Comparison of ENCODE assay signal across 8 cellular contexts in genomic region chr6:4021133-4021861, GRCh38. TPM values are rescaled to one million over a fixed set of nuclear protein-coding genes. Genes with fewer than 3 reads are reported as not detected.
DNase-seq lines count a peak whose midpoint lies in the region; ATAC-seq and TF ChIP-seq lines count a peak whose summit lies in the region.

No MANE protein-coding gene starts in this region.

- peak; percentile 52 for TF ChIP-seq CTCF in CD4-positive, alpha-beta T cell (IDR thresholded peaks at IDR 0.05)
- TF ChIP-seq CTCF in right lobe of liver (IDR thresholded peaks at IDR 0.05) = peak; percentile 21 to 49 (median 41)

- intact Hi-C loops in CD4-positive, alpha-beta T cell (cut with DNase I, micrococcal nuclease) = loop anchor here (1.0 to 10.0 kb wide), 12 partner anchors 9 to 1254 kb away; partner anchors contain the start of genes ECI2 (in 2 of the 2), BPHL (in 1 of the 2), CDYL (in 1 of the 2) and RIPK1 (in 1 of the 2)
- intact Hi-C loops in right lobe of liver (cut with DNase I) = no loop called here

- H3K4me3 ChIP-seq in duodenal mucosa (ENCODE audit: low read depth in 1 of 2, low read length in 2 of 2) = peak overlapping the region; percentile 79 to 96
- peak overlapping the region; percentile 81 to 85 (median 84) for H3K4me3 ChIP-seq in right lobe of liver

- 0% methylated on average over 48 of the region's 65 CpGs for WGBS in right lobe of liver (ENCODE audit: insufficient coverage, low coverage, low lambda C conversion rate, missing lambda C conversion rate)

- H3K9me3 ChIP-seq in CD4-positive, alpha-beta T cell (ENCODE audit: control insufficient read depth, low read length) = no peaks in the 10 kb centered on the region
- H3K9me3 ChIP-seq in duodenal mucosa (ENCODE audit: control insufficient read depth in 1 of 2, low read length in 2 of 2) (no peaks in the 10 kb centered on the region), right lobe of liver (no peaks in the 10 kb centered on the region)

- peak overlapping the region; percentile 93 for H3K4me3 Mint-ChIP-seq in CD4-positive, alpha-beta T cell
- peak overlapping the region; percentile 94 for H3K4me3 Mint-ChIP-seq in activated CD4-positive, alpha-beta memory T cell treated with anti-CD3 and anti-CD28 coated beads, Interleukin-2, amount 10 ng/mL, durations not matched to agents 7 days and 5 days

- H3K36me3 Mint-ChIP-seq in CD4-positive, alpha-beta T cell (ENCODE audit: low read depth) = peaks cover 54% of the 10 kb centered on the region
- H3K36me3 Mint-ChIP-seq in activated CD4-positive, alpha-beta memory T cell treated with anti-CD3 and anti-CD28 coated beads, Interleukin-2, amount 10 ng/mL, durations not matched to agents 7 days and 5 days (ENCODE audit: low read depth) = peaks cover 40% of the 10 kb centered on the region

- H3K9me3 Mint-ChIP-seq in CD4-positive, alpha-beta T cell = no peaks in the 10 kb centered on the region
- H3K9me3 Mint-ChIP-seq in activated CD4-positive, alpha-beta memory T cell treated with anti-CD3 and anti-CD28 coated beads, Interleukin-2, amount 10 ng/mL, durations not matched to agents 7 days and 5 days = no peaks in the 10 kb centered on the region

- H3K9ac ChIP-seq in duodenal mucosa (ENCODE audit: low read depth in 1 of 2, low read length in 2 of 2) = peak overlapping the region; percentile 76 to 92

- peak; percentile 62 to 83 (median 78) for DNase-seq in CD4-positive, alpha-beta T cell
- DNase-seq in NCI-H774 (lab: John Stamatoyannopoulos, UW) (peak; percentile 95), right lobe of liver (peak; percentile 96 to 98 (median 98))
- DNase-seq in activated CD4-positive, alpha-beta memory T cell treated with anti-CD3 and anti-CD28 coated beads, Interleukin-2, amount 10 ng/mL, durations not matched to agents 7 days and 5 days = peak; percentile 90
- DNase-seq in stimulated activated CD4-positive, alpha-beta T cell treated with anti-CD3 and anti-CD28 coated beads, Interleukin-4, amount 100 ng/mL, for 24 hours = peak; percentile 91

- H3K36me3 ChIP-seq in duodenal mucosa (ENCODE audit: control insufficient read depth in 1 of 2, insufficient read depth in 2 of 2, low read length in 2 of 2) (no peaks in the 10 kb centered on the region), right lobe of liver (peaks cover 0 to 4% (median 0%) of the 10 kb centered on the region in 4 donors)

- POLR2A ChIA-PET in CD4-positive, alpha-beta T cell (lab: Charles Lee) = interaction anchor here (0.6 to 2.7 kb wide), 32 partner anchors 9 to 1255 kb away, joined by 3 to 46 read pairs (median 4); partner anchors contain the start of genes BPHL, CDYL, ECI2 and FAM50B
- POLR2A ChIA-PET in activated CD4-positive, alpha-beta memory T cell treated with anti-CD3 and anti-CD28 coated beads, Interleukin-2, amount 10 ng/mL, durations not matched to agents 7 days and 5 days (lab: Charles Lee) = interaction anchor here (0.6 to 4.9 kb wide), 25 partner anchors 8 to 1166 kb away, joined by 3 to 65 read pairs (median 5); partner anchors contain the start of genes ECI2 and FAM50B

- CTCF ChIA-PET in CD4-positive, alpha-beta T cell (lab: Charles Lee) = interaction anchor here (0.8 to 2.8 kb wide), 14 partner anchors 10 to 864 kb away, joined by 3 to 23 read pairs (median 4); partner anchors contain the start of genes FAM50B and TUBB2A
- CTCF ChIA-PET in activated CD4-positive, alpha-beta memory T cell treated with anti-CD3 and anti-CD28 coated beads, Interleukin-2, amount 10 ng/mL, durations not matched to agents 7 days and 5 days (lab: Charles Lee) = interaction anchor here (0.8 to 4.0 kb wide), 25 partner anchors 8 to 953 kb away, joined by 3 to 70 read pairs (median 6); partner anchors contain the start of genes ECI2, FAM50B and RIPK1

- TF ChIP-seq POLR2A in right lobe of liver (IDR thresholded peaks at IDR 0.05) = peak; percentile 90

- peaks cover 76% of the 10 kb centered on the region for H3K4me1 Mint-ChIP-seq in CD4-positive, alpha-beta T cell (ENCODE audit: low read depth)
- peaks cover 62% of the 10 kb centered on the region for H3K4me1 Mint-ChIP-seq in activated CD4-positive, alpha-beta memory T cell treated with anti-CD3 and anti-CD28 coated beads, Interleukin-2, amount 10 ng/mL, durations not matched to agents 7 days and 5 days

- ATAC-seq in CD4-positive, alpha-beta T cell (ENCODE audit: poor library complexity) = peak; percentile 54
- ATAC-seq in GM19397 (IDR thresholded peaks at IDR 0.05; ENCODE audit: unreplicated experiment) (peak; percentile 55), HG03571 (IDR thresholded peaks at IDR 0.05; ENCODE audit: unreplicated experiment) (peak; percentile 51), right lobe of liver (peak; percentile 74 to 88 (median 82))

- H3K27ac Mint-ChIP-seq in CD4-positive, alpha-beta T cell = peak overlapping the region; percentile 96
- peak overlapping the region; percentile 97 for H3K27ac Mint-ChIP-seq in activated CD4-positive, alpha-beta memory T cell treated with anti-CD3 and anti-CD28 coated beads, Interleukin-2, amount 10 ng/mL, durations not matched to agents 7 days and 5 days

- H3K4me1 ChIP-seq in duodenal mucosa (ENCODE audit: control insufficient read depth in 1 of 2, insufficient read depth in 2 of 2, low read length in 2 of 2) (peaks cover 32 to 36% of the 10 kb centered on the region in 2 donors), right lobe of liver (peaks cover 0 to 49% (median 13%) of the 10 kb centered on the region in 4 donors)

- H3K27me3 ChIP-seq in CD4-positive, alpha-beta T cell (ENCODE audit: control insufficient read depth, insufficient read depth, low read length) = no peaks in the 10 kb centered on the region
- H3K27me3 ChIP-seq in duodenal mucosa (ENCODE audit: control insufficient read depth in 1 of 2, insufficient read depth in 2 of 2, low read length in 2 of 2) (no peaks in the 10 kb centered on the region), right lobe of liver (no peaks in the 10 kb centered on the region)

- peak overlapping the region; percentile 97 for H3K27ac ChIP-seq in CD4-positive, alpha-beta T cell (ENCODE audit: low read depth, low read length)
- H3K27ac ChIP-seq in duodenal mucosa (ENCODE audit: low read depth, low read length) (peak overlapping the region; percentile 96), right lobe of liver (peak overlapping the region; percentile 90 to 96 (median 93))

- H3K27me3 Mint-ChIP-seq in CD4-positive, alpha-beta T cell = no peaks in the 10 kb centered on the region
- no peaks in the 10 kb centered on the region for H3K27me3 Mint-ChIP-seq in activated CD4-positive, alpha-beta memory T cell treated with anti-CD3 and anti-CD28 coated beads, Interleukin-2, amount 10 ng/mL, durations not matched to agents 7 days and 5 days

RNA-seq across cellular contexts. Expression of gene FAM217A, which starts 57.6 kb away (rescaled TPM):
- not detected for total RNA-seq in CD4-positive, alpha-beta T cell
- total RNA-seq in activated CD4-positive, alpha-beta memory T cell treated with anti-CD3 and anti-CD28 coated beads, Interleukin-2, amount 10 ng/mL, durations not matched to agents 7 days and 5 days = not detected
- not detected for total RNA-seq in right lobe of liver

Comparison
In these comparisons a context has a peak if more than half of its experiments do, and no peak if none do; other contexts are left out.
1. Peak in every context shown above with its lines: DNase-seq, ATAC-seq, H3K4me3 ChIP-seq and H3K27ac ChIP-seq.
2. intact Hi-C loops: an anchor here in CD4-positive, alpha-beta T cell (1.0 to 10.0 kb wide); none called in right lobe of liver.